Comparison of ENCODE assay signal across 32 cellular contexts in genomic region chr18:59354731-59355130, GRCh38. TPM values are rescaled to one million over a fixed set of nuclear protein-coding genes. Genes with fewer than 3 reads are reported as not detected.
A peak's percentile ranks its signal among the peaks of the same experiment; 100 is the strongest.
DNase-seq lines count a peak whose midpoint lies in the region; ATAC-seq and TF ChIP-seq lines count a peak whose summit lies in the region.
"Had no signal": no experiment of that assay in that cellular context is flagged by ENCODE, and none has a peak within 500 bp of the region (broad histone marks: within the 10 kb centered on the region; RNA-seq: fewer than 3 reads in every experiment).

No MANE protein-coding gene starts in this region.

- peaks cover 35% of the 10 kb centered on the region for H3K4me1 ChIP-seq in CD4-positive, CD25-positive, alpha-beta regulatory T cell (ENCODE audit: control insufficient read depth, insufficient read depth, low read length, poor library complexity, severe bottlenecking)
- no peaks in the 10 kb centered on the region for H3K4me1 ChIP-seq in uterus

- intact Hi-C loops in uterus (cut with DNase I; ENCODE audit: low total_unique reads): no loop called here

- H3K27me3 Mint-ChIP-seq in CD4-positive, CD25-positive, alpha-beta regulatory T cell: peaks cover 4% of the 10 kb centered on the region
- H3K27me3 Mint-ChIP-seq in activated T-helper 17 cell treated with anti-CD3 and anti-CD28 coated beads, Interleukin-2, amount 50 U/mL, for 72 hours: no peaks in the 10 kb centered on the region
- H3K27me3 Mint-ChIP-seq: CD4-positive, alpha-beta memory T cell had no signal

- H3K4me1 Mint-ChIP-seq in CD4-positive, CD25-positive, alpha-beta regulatory T cell: peaks cover 28 to 63% (median 46%) of the 10 kb centered on the region in 4 donors
- peaks cover 29% of the 10 kb centered on the region for H3K4me1 Mint-ChIP-seq in activated T-helper 17 cell treated with anti-CD3 and anti-CD28 coated beads, Interleukin-2, amount 50 U/mL, for 72 hours

- no peak for TF ChIP-seq POLR2A in uterus (IDR thresholded peaks at IDR 0.05)

- no peak overlapping the region for H3K4me3 Mint-ChIP-seq in CD4-positive, CD25-positive, alpha-beta regulatory T cell
- H3K4me3 Mint-ChIP-seq in activated T-helper 17 cell treated with anti-CD3 and anti-CD28 coated beads, Interleukin-2, amount 50 U/mL, for 72 hours: peak overlapping the region; percentile 11
- H3K4me3 Mint-ChIP-seq: CD4-positive, alpha-beta memory T cell had no signal

- H3K9me3 Mint-ChIP-seq in CD4-positive, CD25-positive, alpha-beta regulatory T cell: no peaks in the 10 kb centered on the region
- H3K9me3 Mint-ChIP-seq in activated T-helper 17 cell treated with anti-CD3 and anti-CD28 coated beads, Interleukin-2, amount 50 U/mL, for 72 hours: no peaks in the 10 kb centered on the region
- H3K9me3 Mint-ChIP-seq: CD4-positive, alpha-beta memory T cell had no signal

- H3K9me3 ChIP-seq in CD4-positive, CD25-positive, alpha-beta regulatory T cell (ENCODE audit: control insufficient read depth in 2 of 2, low read length in 2 of 2): no peaks in the 10 kb centered on the region
- no peaks in the 10 kb centered on the region for H3K9me3 ChIP-seq in uterus
- H3K9me3 ChIP-seq: BLaER1 treated with 17β-estradiol and CSF1 and Interleukin-3, amounts not matched to agents 10 nM and 100 nM had no signal

- TF ChIP-seq CTCF in fibroblast of the aortic adventitia (IDR thresholded peaks at IDR 0.05; ENCODE audit: insufficient read depth, low read length): no peak
- no peak for TF ChIP-seq CTCF in uterus (IDR thresholded peaks at IDR 0.05)

- H3K27me3 ChIP-seq in CD4-positive, CD25-positive, alpha-beta regulatory T cell (ENCODE audit: control insufficient read depth, insufficient read depth, low read length): no peaks in the 10 kb centered on the region
- no peaks in the 10 kb centered on the region for H3K27me3 ChIP-seq in uterus
- H3K27me3 ChIP-seq: BLaER1 treated with 17β-estradiol and CSF1 and Interleukin-3, amounts not matched to agents 10 nM and 100 nM had no signal

- H3K36me3 ChIP-seq in CD4-positive, CD25-positive, alpha-beta regulatory T cell (ENCODE audit: control insufficient read depth, insufficient read depth, low read length): peaks cover 44% of the 10 kb centered on the region
- peaks cover 0 to 2% of the 10 kb centered on the region in 2 donors for H3K36me3 ChIP-seq in uterus

- no peak overlapping the region for H3K4me3 ChIP-seq in CD4-positive, CD25-positive, alpha-beta regulatory T cell (ENCODE audit: low read depth, low read length)
- H3K4me3 ChIP-seq in fibroblast of the aortic adventitia (ENCODE audit: low read depth, low read length): no peak overlapping the region
- H3K4me3 ChIP-seq in uterus: no peak overlapping the region
- H3K4me3 ChIP-seq: BLaER1 treated with 17β-estradiol and CSF1 and Interleukin-3, amounts not matched to agents 10 nM and 100 nM had no signal

- H3K27ac ChIP-seq in CD4-positive, CD25-positive, alpha-beta regulatory T cell (ENCODE audit: insufficient read depth, low read length, poor library complexity, severe bottlenecking): no peak overlapping the region
- no peak overlapping the region for H3K27ac ChIP-seq in uterus
- H3K27ac ChIP-seq: BLaER1 treated with 17β-estradiol and CSF1 and Interleukin-3, amounts not matched to agents 10 nM and 100 nM; RWPE1 had no signal

- ATAC-seq in CD4-positive, CD25-positive, alpha-beta regulatory T cell (ENCODE audit: low read depth in 2 of 2): no peak
- no peak for ATAC-seq in activated T-helper 17 cell treated with anti-CD3 and anti-CD28 coated beads, Interleukin-2, amount 50 U/mL, for 72 hours (replicated peaks)
- ATAC-seq in GM18873 (IDR thresholded peaks at IDR 0.05; ENCODE audit: low FRiP score, unreplicated experiment) (no peak), HG03439 (IDR thresholded peaks at IDR 0.05; ENCODE audit: unreplicated experiment) (no peak)
- ATAC-seq: GM12878 had no signal

- peak overlapping the region in 2 of 3 donors; percentile 1 to 21 for H3K27ac Mint-ChIP-seq in CD4-positive, CD25-positive, alpha-beta regulatory T cell
- H3K27ac Mint-ChIP-seq in activated T-helper 17 cell treated with anti-CD3 and anti-CD28 coated beads, Interleukin-2, amount 50 U/mL, for 72 hours: no peak overlapping the region

- H3K36me3 Mint-ChIP-seq in CD4-positive, CD25-positive, alpha-beta regulatory T cell: peaks cover 34% of the 10 kb centered on the region
- H3K36me3 Mint-ChIP-seq in activated T-helper 17 cell treated with anti-CD3 and anti-CD28 coated beads, Interleukin-2, amount 50 U/mL, for 72 hours (ENCODE audit: low read depth): peaks cover 92% of the 10 kb centered on the region

- DNase-seq in CD4-positive, CD25-positive, alpha-beta regulatory T cell: no peak
- DNase-seq in HCEC 1CT: peak; percentile 48
- DNase-seq in fibroblast of the aortic adventitia (ENCODE audit: low read depth): peak; percentile 5
- DNase-seq in uterus: no peak
- no peak for DNase-seq in AG20443 (ENCODE audit: low spot score)
- DNase-seq: AML-193; CD4-positive, alpha-beta memory T cell; COR-L47; GDM1; H7; IMR-90; KG1; NCI-H1048; NCI-H1417 treated with DMSO at 0.1 percent for 48 hours; NCI-H1694 treated with DMSO at 0.1 percent for 48 hours; NCI-H2081 treated with DMSO at 0.1 percent for 48 hours; NCI-H2171; NCI-H226; NCI-H524 treated with DMSO at 0.1 percent for 48 hours; NCI-H774; NK-92 treated with Interleukin-12 subunit alpha and Interleukin-12 subunit beta, amount 100 ng/mL, for 24 hours; SHP77; T-helper 1 cell had no signal

RNA-seq across cellular contexts. Expression of gene LMAN1, which starts 4.3 kb away (rescaled TPM):
- 51.3 TPM for total RNA-seq in CD4-positive, CD25-positive, alpha-beta regulatory T cell
- 10 to 100 TPM; 25.3 to 37.4 (median 34.4) TPM for polyA plus RNA-seq in CD4-positive, CD25-positive, alpha-beta regulatory T cell
- 100 to 1,000 TPM; 134 to 245 TPM for total RNA-seq in activated T-helper 17 cell treated with anti-CD3 and anti-CD28 coated beads, Interleukin-2, amount 50 U/mL, for 72 hours
- total RNA-seq in fibroblast of the aortic adventitia (ENCODE audit: low replicate concordance) (182 and 207 TPM in 2 replicates), uterus (100 to 1,000 TPM in 1 of 4 donors, 10 to 100 TPM in 3; 30.2 to 200 (median 76.8) TPM)

RNA-seq across cellular contexts. Expression of gene CPLX4, which starts 36.3 kb away (rescaled TPM):
- not detected for total RNA-seq in CD4-positive, CD25-positive, alpha-beta regulatory T cell
- not detected for polyA plus RNA-seq in CD4-positive, CD25-positive, alpha-beta regulatory T cell
- not detected for total RNA-seq in activated T-helper 17 cell treated with anti-CD3 and anti-CD28 coated beads, Interleukin-2, amount 50 U/mL, for 72 hours
- total RNA-seq in fibroblast of the aortic adventitia (ENCODE audit: low replicate concordance) (0.49 TPM in 1 of 2 replicates, not detected in the other), uterus (not detected)
- total RNA-seq: A172; CD4-positive, alpha-beta memory T cell; GM12878; H7; IMR-90; SK-MEL-5 had no signal
- polyA plus RNA-seq: AG04450; CD4-positive, alpha-beta memory T cell; GM12878; IMR-90 had no signal

Comparison
In these comparisons a context has a peak if more than half of its experiments do, and no peak if none do; other contexts are left out.
1. DNase-seq: peak in HCEC 1CT (single experiment) and fibroblast of the aortic adventitia (single experiment); none in CD4-positive, CD25-positive, alpha-beta regulatory T cell (0 of 3), uterus (0 of 2) and AG20443 (single experiment).